In genomic region chr15:29518442-29518841, GRCh38 we compare ENCODE assay signal across 21 cellular contexts.
DNase-seq lines count a peak whose midpoint lies in the region; ATAC-seq, FAIRE-seq and TF ChIP-seq lines count a peak whose summit lies in the region.
"Had no signal": no experiment of that assay in that cellular context is flagged by ENCODE, and none has a peak within 500 bp of the region (broad histone marks: within the 10 kb centered on the region; RNA-seq: fewer than 3 reads in every experiment).

No MANE protein-coding gene starts in this region.

- no peak for TF ChIP-seq POLR2A in body of pancreas (IDR thresholded peaks at IDR 0.05)

- H3K27ac ChIP-seq in left ventricle myocardium inferior (replicated peaks) (no peak overlapping the region), body of pancreas (peak overlapping the region in 3 of 4 donors; percentile 18 to 64 (median 43)), right cardiac atrium (ENCODE audit: low read length) (no peak overlapping the region)
- H3K27ac ChIP-seq: C4-2B had no signal

- H3K27me3 ChIP-seq in left ventricle myocardium inferior (ENCODE audit: low read depth) (no peaks in the 10 kb centered on the region), body of pancreas (no peaks in the 10 kb centered on the region), right cardiac atrium (ENCODE audit: control insufficient read depth, insufficient read depth) (no peaks in the 10 kb centered on the region)

- no peaks in the 10 kb centered on the region for H3K27me3 Mint-ChIP-seq in progenitor cell of endocrine pancreas
- peaks cover 11 to 25% of the 10 kb centered on the region in 2 donors for H3K27me3 Mint-ChIP-seq in natural killer cell treated with Interleukin-12 subunit alpha and Interleukin-12 subunit beta and Interleukin-15 and Interleukin-18, amount 100 ng/mL, for 72 hours

- intact Hi-C loops in left ventricle myocardium inferior (cut with micrococcal nuclease) (no loop called here), Right ventricle myocardium superior (cut with DNase I) (no loop called here), body of pancreas (cut with DNase I) (no loop called here), right cardiac atrium (cut with DNase I) (no loop called here)

- no peak for ATAC-seq in Right ventricle myocardium superior (ENCODE audit: poor library complexity)
- peak; percentile 80 for ATAC-seq in body of pancreas
- ATAC-seq in right cardiac atrium = peak; percentile 67 to 90
- no peak for ATAC-seq in natural killer cell treated with Interleukin-12 subunit alpha and Interleukin-12 subunit beta and Interleukin-15 and Interleukin-18, amount 100 ng/mL, for 72 hours
- ATAC-seq: Panc1 had no signal

- TF ChIP-seq CTCF in left ventricle myocardium inferior (IDR thresholded peaks at IDR 0.05; ENCODE audit: borderline replicate concordance) = no peak
- TF ChIP-seq CTCF in body of pancreas (IDR thresholded peaks at IDR 0.05) = no peak
- no peak for TF ChIP-seq CTCF in progenitor cell of endocrine pancreas (IDR thresholded peaks at IDR 0.05; ENCODE audit: unreplicated experiment)

- H3K4me1 Mint-ChIP-seq in progenitor cell of endocrine pancreas (ENCODE audit: low read depth) = peaks cover 9% of the 10 kb centered on the region
- H3K4me1 Mint-ChIP-seq in natural killer cell treated with Interleukin-12 subunit alpha and Interleukin-12 subunit beta and Interleukin-15 and Interleukin-18, amount 100 ng/mL, for 72 hours (ENCODE audit: low read depth in 2 of 2) = no peaks in the 10 kb centered on the region

- 63 to 74% methylated on average over 4 of the region's 4 CpGs for WGBS in body of pancreas, 2 donors
- WGBS in right cardiac atrium = 54% methylated on average over 4 of the region's 4 CpGs

- DNase-seq in left ventricle myocardium inferior = peak; percentile 19
- no peak for DNase-seq in Right ventricle myocardium superior
- peak; percentile 31 to 58 (median 50) for DNase-seq in body of pancreas
- peak in 2 of 3 donors; percentile 30 to 70 for DNase-seq in right cardiac atrium
- DNase-seq in urothelium cell line (ENCODE audit: low spot score) = peak; percentile 30
- no peak for DNase-seq in progenitor cell of endocrine pancreas (ENCODE audit: low spot score, unreplicated experiment)
- DNase-seq in activated CD8-positive, alpha-beta memory T cell treated with anti-CD3 and anti-CD28 coated beads, Interleukin-2, amount 50 U/mL, for 48 hours = no peak
- no peak for DNase-seq in natural killer cell treated with Interleukin-12 subunit alpha and Interleukin-12 subunit beta and Interleukin-15 and Interleukin-18, amount 100 ng/mL, for 72 hours (ENCODE audit: low spot score)
- DNase-seq: DMS 273 treated with DMSO at 0.1 percent for 48 hours, GF-D8, GOT3, KG1, NCI-H1092, NCI-H146, NCI-H2081 treated with DMSO at 0.1 percent for 48 hours, NCI-H510A treated with DMSO at 0.1 percent for 48 hours, SHP77 had no signal

- no peak overlapping the region for H3K27ac Mint-ChIP-seq in progenitor cell of endocrine pancreas
- H3K27ac Mint-ChIP-seq in natural killer cell treated with Interleukin-12 subunit alpha and Interleukin-12 subunit beta and Interleukin-15 and Interleukin-18, amount 100 ng/mL, for 72 hours = no peak overlapping the region

- H3K4me3 ChIP-seq in left ventricle myocardium inferior (no peak overlapping the region), body of pancreas (no peak overlapping the region), right cardiac atrium (ENCODE audit: low read length) (no peak overlapping the region)

- H3K9me3 ChIP-seq in left ventricle myocardium inferior (replicated peaks) = peaks cover 10% of the 10 kb centered on the region
- H3K9me3 ChIP-seq in body of pancreas = no peaks in the 10 kb centered on the region
- H3K9me3 ChIP-seq in right cardiac atrium (ENCODE audit: control insufficient read depth, low read length) = no peaks in the 10 kb centered on the region

- FAIRE-seq in urothelium cell line (lab: Jason Lieb, UNC) = no peak
- FAIRE-seq: GM12891, GM18507 had no signal

- no peaks in the 10 kb centered on the region for H3K36me3 ChIP-seq in left ventricle myocardium inferior
- no peaks in the 10 kb centered on the region for H3K36me3 ChIP-seq in body of pancreas (replicated peaks in 1 of 2; ENCODE audit: insufficient read depth in 1 of 2, low read depth in 2 of 2)

- H3K36me3 Mint-ChIP-seq in progenitor cell of endocrine pancreas (ENCODE audit: insufficient read depth) = peaks cover 4% of the 10 kb centered on the region
- H3K36me3 Mint-ChIP-seq in natural killer cell treated with Interleukin-12 subunit alpha and Interleukin-12 subunit beta and Interleukin-15 and Interleukin-18, amount 100 ng/mL, for 72 hours = no peaks in the 10 kb centered on the region

- peaks cover 18% of the 10 kb centered on the region for H3K9me3 Mint-ChIP-seq in progenitor cell of endocrine pancreas (ENCODE audit: low read depth)
- no peaks in the 10 kb centered on the region for H3K9me3 Mint-ChIP-seq in natural killer cell treated with Interleukin-12 subunit alpha and Interleukin-12 subunit beta and Interleukin-15 and Interleukin-18, amount 100 ng/mL, for 72 hours

- H3K4me1 ChIP-seq in left ventricle myocardium inferior (no peaks in the 10 kb centered on the region), body of pancreas (peaks cover 20% of the 10 kb centered on the region), right cardiac atrium (ENCODE audit: control insufficient read depth, insufficient read depth, low read length) (no peaks in the 10 kb centered on the region)

- no peak overlapping the region for H3K4me3 Mint-ChIP-seq in progenitor cell of endocrine pancreas (ENCODE audit: low read depth)
- H3K4me3 Mint-ChIP-seq in natural killer cell treated with Interleukin-12 subunit alpha and Interleukin-12 subunit beta and Interleukin-15 and Interleukin-18, amount 100 ng/mL, for 72 hours = no peak overlapping the region

Comparison
In these comparisons a context has a peak if more than half of its experiments do, and no peak if none do; other contexts are left out.
1. DNase-seq: peak in left ventricle myocardium inferior (single experiment), body of pancreas (4 of 4), right cardiac atrium (2 of 3) and urothelium cell line (single experiment); none in Right ventricle myocardium superior (single experiment), progenitor cell of endocrine pancreas (single experiment), activated CD8-positive, alpha-beta memory T cell treated with anti-CD3 and anti-CD28 coated beads, Interleukin-2, amount 50 U/mL, for 48 hours (single experiment) and natural killer cell treated with Interleukin-12 subunit alpha and Interleukin-12 subunit beta and Interleukin-15 and Interleukin-18, amount 100 ng/mL, for 72 hours (single experiment).
2. ATAC-seq: peak in body of pancreas (single experiment) and right cardiac atrium (2 of 2); none in Right ventricle myocardium superior (single experiment) and natural killer cell treated with Interleukin-12 subunit alpha and Interleukin-12 subunit beta and Interleukin-15 and Interleukin-18, amount 100 ng/mL, for 72 hours (0 of 2).
3. H3K27ac ChIP-seq: peak in body of pancreas (3 of 4); none in left ventricle myocardium inferior (single experiment) and right cardiac atrium (single experiment).